ENCODE assay signal across 17 cellular contexts in genomic region chr7:33805630-33806233, GRCh38.
DNase-seq lines count a peak whose midpoint lies in the region; ATAC-seq and TF ChIP-seq lines count a peak whose summit lies in the region.
"Had no signal": no experiment of that assay in that cellular context is flagged by ENCODE, and none has a peak within 500 bp of the region (broad histone marks: within the 10 kb centered on the region; RNA-seq: fewer than 3 reads in every experiment).

No MANE protein-coding gene starts in this region.

- H3K4me1 Mint-ChIP-seq in osteocyte (ENCODE audit: unreplicated experiment) (peaks cover 11% of the 10 kb centered on the region), progenitor cell of endocrine pancreas (ENCODE audit: low read depth) (peaks cover 12% of the 10 kb centered on the region)
- H3K4me1 Mint-ChIP-seq: CD4-positive, alpha-beta memory T cell; stimulated activated memory B cell treated with anti-CD40 and anti-IgM and Interleukin-4, amounts not matched to agents 10 μg/mL and 1 μg/mL and 100 μg/mL, for 72 hours had no signal

- H3K9me3 ChIP-seq in cardiac muscle cell (ENCODE audit: low read depth) = no peaks in the 10 kb centered on the region
- H3K9me3 ChIP-seq: gastrocnemius medialis, ovary had no signal

- no peak overlapping the region for H3K4me3 ChIP-seq in cardiac muscle cell
- H3K4me3 ChIP-seq: gastrocnemius medialis, ovary had no signal

- H3K27ac Mint-ChIP-seq in osteocyte (ENCODE audit: unreplicated experiment) (no peak overlapping the region), progenitor cell of endocrine pancreas (no peak overlapping the region)
- H3K27ac Mint-ChIP-seq: CD4-positive, alpha-beta memory T cell; stimulated activated memory B cell treated with anti-CD40 and anti-IgM and Interleukin-4, amounts not matched to agents 10 μg/mL and 1 μg/mL and 100 μg/mL, for 72 hours had no signal

- H3K36me3 Mint-ChIP-seq in osteocyte (ENCODE audit: unreplicated experiment) (no peaks in the 10 kb centered on the region), progenitor cell of endocrine pancreas (ENCODE audit: insufficient read depth) (no peaks in the 10 kb centered on the region)
- H3K36me3 Mint-ChIP-seq: CD4-positive, alpha-beta memory T cell; stimulated activated memory B cell treated with anti-CD40 and anti-IgM and Interleukin-4, amounts not matched to agents 10 μg/mL and 1 μg/mL and 100 μg/mL, for 72 hours had no signal

- no peak for TF ChIP-seq CTCF in cardiac muscle cell (IDR thresholded peaks at IDR 0.05; ENCODE audit: low read depth, low read length)
- TF ChIP-seq CTCF in osteocyte (IDR thresholded peaks at IDR 0.05) = no peak
- TF ChIP-seq CTCF in progenitor cell of endocrine pancreas (IDR thresholded peaks at IDR 0.05; ENCODE audit: unreplicated experiment) = no peak

- no peak for ATAC-seq in HG02763 (IDR thresholded peaks at IDR 0.05; ENCODE audit: unreplicated experiment)
- ATAC-seq: activated CD4-positive, CD25-positive, alpha-beta regulatory T cell treated with anti-CD3 and anti-CD28 coated beads, Interleukin-2, amount 50 U/mL, for 24 hours; gastrocnemius medialis; stimulated activated memory B cell treated with anti-CD40 and anti-IgM and Interleukin-4, amounts not matched to agents 10 μg/mL and 1 μg/mL and 100 μg/mL, for 72 hours had no signal

- H3K27ac ChIP-seq in cardiac muscle cell = peak overlapping the region; percentile 79
- H3K27ac ChIP-seq: ovary had no signal

- H3K4me3 Mint-ChIP-seq in osteocyte (ENCODE audit: unreplicated experiment) (no peak overlapping the region), progenitor cell of endocrine pancreas (ENCODE audit: low read depth) (no peak overlapping the region)
- H3K4me3 Mint-ChIP-seq: CD4-positive, alpha-beta memory T cell; stimulated activated memory B cell treated with anti-CD40 and anti-IgM and Interleukin-4, amounts not matched to agents 10 μg/mL and 1 μg/mL and 100 μg/mL, for 72 hours had no signal

- H3K27me3 Mint-ChIP-seq in osteocyte (ENCODE audit: unreplicated experiment) (no peaks in the 10 kb centered on the region), progenitor cell of endocrine pancreas (peaks cover 46% of the 10 kb centered on the region)
- H3K27me3 Mint-ChIP-seq: CD4-positive, alpha-beta memory T cell; stimulated activated memory B cell treated with anti-CD40 and anti-IgM and Interleukin-4, amounts not matched to agents 10 μg/mL and 1 μg/mL and 100 μg/mL, for 72 hours had no signal

- no peaks in the 10 kb centered on the region for H3K27me3 ChIP-seq in cardiac muscle cell
- H3K27me3 ChIP-seq: gastrocnemius medialis, ovary had no signal

- H3K9me3 Mint-ChIP-seq in osteocyte (ENCODE audit: unreplicated experiment) (no peaks in the 10 kb centered on the region), progenitor cell of endocrine pancreas (ENCODE audit: low read depth) (no peaks in the 10 kb centered on the region)
- H3K9me3 Mint-ChIP-seq: stimulated activated memory B cell treated with anti-CD40 and anti-IgM and Interleukin-4, amounts not matched to agents 10 μg/mL and 1 μg/mL and 100 μg/mL, for 72 hours had no signal

- H3K4me1 ChIP-seq in cardiac muscle cell (ENCODE audit: low read depth) = peaks cover 59% of the 10 kb centered on the region

- DNase-seq in GM04503 (ENCODE audit: low read depth) = peak; percentile 44
- peak; percentile 79 for DNase-seq in amniotic epithelial cell (ENCODE audit: low read depth)
- DNase-seq in cardiac muscle cell (ENCODE audit: low read depth in 1 of 2, low spot score in 1 of 2) = peak in 1 of 2 donors; percentile 93
- DNase-seq in osteocyte (ENCODE audit: extremely low spot score, unreplicated experiment) = peak; percentile 23
- no peak for DNase-seq in progenitor cell of endocrine pancreas (ENCODE audit: low spot score, unreplicated experiment)
- DNase-seq in MV-4-11 (lab: John Stamatoyannopoulos, UW) = no peak
- no peak for DNase-seq in NCI-H2081 treated with DMSO at 0.1 percent for 48 hours (lab: John Stamatoyannopoulos, UW)
- DNase-seq: activated T-cell treated with anti-CD3 and anti-CD28 coated beads, Interleukin-2, amount 50 U/mL, for 48 hours; CD4-positive, alpha-beta memory T cell; NCI-H1436; NK-92 treated with Interleukin-12 subunit alpha and Interleukin-12 subunit beta, amount 100 ng/mL, for 24 hours; ovary; stimulated activated CD4-positive, alpha-beta T cell treated with anti-CD3 and anti-CD28 coated beads, Interleukin-1b, Interleukin-23, amount 100 ng/mL, for 48 hours had no signal

- no peaks in the 10 kb centered on the region for H3K36me3 ChIP-seq in cardiac muscle cell
- H3K36me3 ChIP-seq: gastrocnemius medialis, ovary had no signal

Comparison
In these comparisons a context has a peak if more than half of its experiments do, and no peak if none do; other contexts are left out.
1. DNase-seq: peak in GM04503 (single experiment), amniotic epithelial cell (single experiment) and osteocyte (single experiment); none in progenitor cell of endocrine pancreas (single experiment), MV-4-11 (single experiment) and NCI-H2081 treated with DMSO at 0.1 percent for 48 hours (single experiment).